In the genomic region with DNA sequence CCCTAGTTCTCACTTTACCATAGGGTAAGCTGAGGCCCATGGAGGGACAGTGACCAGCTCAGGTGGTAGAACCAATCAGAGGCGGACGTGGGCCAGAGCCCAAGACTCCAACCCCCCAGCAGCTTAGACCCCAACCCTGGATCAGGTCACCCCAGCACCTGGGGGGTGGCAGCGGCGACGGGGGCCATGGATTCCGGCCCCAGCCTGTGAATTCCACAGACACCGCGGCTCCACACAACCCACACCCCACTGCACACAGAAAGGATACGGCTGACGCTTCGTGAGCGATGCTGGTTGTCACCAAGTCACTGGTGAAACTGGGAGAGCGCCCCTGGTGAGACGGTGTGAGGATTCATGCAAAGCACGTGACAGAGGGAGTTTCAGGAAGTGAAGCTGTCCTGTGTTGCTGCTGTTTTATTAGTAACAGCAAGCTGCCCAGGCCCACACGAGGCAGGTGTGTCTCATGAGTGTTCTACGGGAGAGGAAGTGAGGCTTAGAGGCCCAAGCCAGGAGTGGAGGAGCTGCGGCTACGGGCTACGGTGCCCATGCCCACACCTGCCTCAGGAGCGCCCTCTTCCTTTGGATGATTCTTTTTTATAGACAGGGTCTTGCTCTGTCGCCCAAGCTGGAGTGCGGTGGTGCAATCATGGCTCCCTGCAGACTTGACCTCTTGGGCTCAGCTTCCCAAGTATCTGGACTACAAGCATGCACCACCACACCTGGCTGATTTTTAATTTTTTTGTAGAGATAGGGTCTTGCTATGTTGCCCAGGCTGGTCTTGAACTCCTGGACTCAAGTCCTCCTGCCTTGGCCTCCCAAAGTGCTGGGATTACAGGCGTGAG, we compare ENCODE assay signal across 8 cellular contexts. TPM values are rescaled to one million over a fixed set of nuclear protein-coding genes. Genes with fewer than 3 reads are reported as not detected.
A peak's percentile ranks its signal among the peaks of the same experiment; 100 is the strongest.
DNase-seq lines count a peak whose midpoint lies in the region; ATAC-seq and TF ChIP-seq lines count a peak whose summit lies in the region.
"Not testable (repeated sequence)": the region's sequence is repeated elsewhere in the genome, so short reads cannot be mapped to it uniquely, and the experiment has no call there.

No MANE protein-coding gene starts in this region.

- H3K36me3 ChIP-seq in urinary bladder (ENCODE audit: insufficient read depth): not testable (repeated sequence)

- H3K4me1 ChIP-seq in foreskin keratinocyte; urinary bladder (ENCODE audit: insufficient read depth): not testable (repeated sequence)

- peak; percentile 84 for ATAC-seq in GM18517 (IDR thresholded peaks at IDR 0.05; ENCODE audit: unreplicated experiment)
- peak; percentile 57 for ATAC-seq in HG02610 (IDR thresholded peaks at IDR 0.05; ENCODE audit: unreplicated experiment)
- peak; percentile 87 for ATAC-seq in foreskin keratinocyte

- WGBS in urinary bladder: 58% methylated on average over 18 of the region's 24 CpGs

- H3K4me3 ChIP-seq in LNCaP clone FGC (ENCODE audit: low read depth, low read length); urinary bladder (ENCODE audit: low read depth, low read length): not testable (repeated sequence)

- peak; percentile 48 for DNase-seq in LNCaP clone FGC (ENCODE audit: low read depth)
- DNase-seq in SHP77 treated with DMSO at 0.1 percent for 48 hours (lab: John Stamatoyannopoulos, UW): peak; percentile 75
- peak; percentile 43 for DNase-seq in activated T-cell treated with anti-CD3 and anti-CD28 coated beads for 4 hours
- DNase-seq in foreskin keratinocyte: peak; percentile 87 to 94
- DNase-seq in putamen (ENCODE audit: low spot score): peak; percentile 11

- not testable (repeated sequence) for H3K27me3 ChIP-seq in foreskin keratinocyte

- H3K27ac ChIP-seq in foreskin keratinocyte: not testable (repeated sequence)
- H3K27ac ChIP-seq in urinary bladder (ENCODE audit: low read depth): peak overlapping the region; percentile 27

- not testable (repeated sequence) for TF ChIP-seq CTCF in LNCaP clone FGC (IDR thresholded peaks at IDR 0.05; ENCODE audit: control insufficient read depth, extremely low read depth, insufficient read depth)
- TF ChIP-seq CTCF in foreskin keratinocyte (conservative IDR thresholded peaks at IDR 0.05): peak; percentile 64

RNA-seq across cellular contexts. Expression of a gene that starts 28.6 kb away (rescaled TPM):
- total RNA-seq in foreskin keratinocyte: 0.04 and 0.10 TPM in 2 replicates
- 0.01 and 0.02 TPM in 2 replicates for polyA plus RNA-seq in foreskin keratinocyte
- total RNA-seq in urinary bladder: 1.6 TPM
- 1.5 TPM for polyA plus RNA-seq in urinary bladder

RNA-seq across cellular contexts. Expression of a gene that starts 46.2 kb away (rescaled TPM):
- total RNA-seq in foreskin keratinocyte (0.20 and 0.32 TPM in 2 replicates), urinary bladder (0.90 TPM)
- polyA plus RNA-seq in foreskin keratinocyte (0.26 and 0.44 TPM in 2 replicates), urinary bladder (0.68 TPM)

Comparison
In these comparisons a context has a peak if more than half of its experiments do, and no peak if none do; other contexts are left out.
1. DNase-seq: peak in every context shown above with its lines; median percentile 90 in foreskin keratinocyte; 75 in SHP77 treated with DMSO at 0.1 percent for 48 hours; 48 in LNCaP clone FGC; 43 in activated T-cell treated with anti-CD3 and anti-CD28 coated beads for 4 hours; 11 in putamen.